ENCODE assay signal across 8 cellular contexts in the genomic region with DNA sequence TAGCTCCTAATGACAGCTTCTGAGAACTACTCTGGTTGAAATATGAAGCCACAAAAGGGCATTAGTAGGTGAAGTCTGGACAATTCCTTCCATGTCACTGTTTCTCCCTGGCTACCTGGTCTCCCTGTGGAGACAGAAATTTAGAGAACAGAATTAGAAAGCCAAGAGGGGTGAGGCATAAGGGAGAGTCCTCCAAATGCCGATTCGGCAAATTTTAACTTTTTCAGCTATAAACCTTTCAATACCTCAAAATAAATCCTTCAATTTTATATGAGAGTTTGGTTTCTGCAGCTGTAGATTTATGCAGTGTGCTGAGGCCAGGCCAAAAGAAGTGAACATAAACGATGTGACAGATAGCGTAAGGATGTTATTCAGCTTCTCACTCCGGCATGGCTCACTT.
"Had no signal": no experiment of that assay in that cellular context is flagged by ENCODE, and none has a peak within 500 bp of the region (broad histone marks: within the 10 kb centered on the region; RNA-seq: fewer than 3 reads in every experiment).

No MANE protein-coding gene starts in this region.

- ATAC-seq: K562 had no signal

- H3K27ac ChIP-seq: GM23248 had no signal

- H2AFZ ChIP-seq: GM23248 had no signal

- FAIRE-seq: H54, HTR-8/SVneo, K562 had no signal

- H3K4me3 ChIP-seq: GM23248, K562 had no signal

- DNase-seq: GM23248, GOT3, H9, HCEC 1CT, KG1 had no signal

- H3K9ac ChIP-seq: GM23248 had no signal
